8 cellular contexts compared by ENCODE assay signal in the genomic region with DNA sequence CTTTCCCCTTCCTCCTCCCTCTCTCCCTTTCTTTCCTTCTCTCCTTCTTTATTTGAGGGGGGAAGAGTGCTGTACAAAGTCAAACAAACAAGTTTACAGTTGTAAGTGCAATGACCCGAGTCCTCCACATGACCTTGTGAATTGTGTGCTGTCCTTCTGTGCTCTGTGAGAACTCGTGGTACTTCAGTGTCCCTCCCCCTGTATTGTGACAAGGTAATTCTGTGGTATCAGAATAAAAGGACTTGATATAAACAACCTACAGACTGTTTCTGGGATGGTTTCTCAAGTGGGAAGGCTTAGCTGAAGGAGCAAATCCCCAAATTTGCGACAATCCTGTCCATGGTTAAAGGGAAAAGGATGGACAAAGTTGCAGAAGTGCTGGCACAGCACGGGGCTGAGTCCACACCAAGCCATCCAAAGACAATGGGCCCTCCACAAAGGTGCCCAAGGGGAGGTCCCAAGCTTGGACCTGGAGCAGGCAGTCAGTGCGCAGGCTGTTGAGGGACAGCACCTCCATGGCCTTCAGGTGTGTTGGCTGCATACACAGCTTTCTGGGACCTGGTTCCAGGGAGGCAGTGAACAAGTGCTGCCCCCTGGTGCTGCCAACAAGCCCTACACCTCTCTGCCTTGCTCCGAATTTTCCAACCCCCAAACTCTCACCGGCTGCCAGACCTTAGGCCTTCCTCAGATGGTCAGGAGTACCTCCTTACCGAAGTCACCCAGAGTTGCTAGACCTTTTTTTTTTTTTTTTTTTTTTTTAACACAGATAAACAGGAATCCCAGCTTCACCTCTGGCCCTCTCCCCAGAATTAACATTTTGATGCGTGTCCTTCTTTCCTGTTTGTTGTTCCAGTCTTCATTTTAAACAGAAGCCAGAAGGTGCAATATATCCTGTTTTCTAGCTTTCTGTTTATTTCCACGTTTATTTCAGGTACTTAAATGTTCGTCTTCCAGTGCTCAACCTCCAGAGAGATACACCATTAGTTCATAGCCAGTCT. TPM values are rescaled to one million over a fixed set of nuclear protein-coding genes. Genes with fewer than 3 reads are reported as not detected.
DNase-seq lines count a peak whose midpoint lies in the region; ATAC-seq, FAIRE-seq and TF ChIP-seq lines count a peak whose summit lies in the region.

No MANE protein-coding gene starts in this region.

- H3K36me3 ChIP-seq in kidney epithelial cell (ENCODE audit: control insufficient read depth, insufficient read depth, low read length) = no peaks in the 10 kb centered on the region

- H3K27me3 Mint-ChIP-seq in T-cell (no peaks in the 10 kb centered on the region), MCF 10A (ENCODE audit: insufficient read depth, unreplicated experiment) (no peaks in the 10 kb centered on the region)

- no peaks in the 10 kb centered on the region for H3K27me3 ChIP-seq in kidney epithelial cell (ENCODE audit: control insufficient read depth, insufficient read depth, low read length)

- no peak overlapping the region for H3K4me3 ChIP-seq in kidney epithelial cell (ENCODE audit: low read depth, low read length)

- CTCF ChIA-PET in T-cell (lab: Charles Lee) (interaction anchor here (0.6 to 3.3 kb wide), 11 partner anchors 11 to 1861 kb away, joined by 3 to 66 read pairs (median 7); no protein-coding TSS in a partner anchor), MCF 10A (lab: Yijun Ruan, JAX) (interaction anchor here (0.6 to 5.3 kb wide), 37 partner anchors 8 to 313 kb away, joined by 3 to 232 read pairs (median 4); no protein-coding TSS in a partner anchor)

- ATAC-seq in T-cell (replicated peaks in 1 of 4) = no peak

- H3K9me3 Mint-ChIP-seq in T-cell = no peaks in the 10 kb centered on the region
- no peaks in the 10 kb centered on the region for H3K9me3 Mint-ChIP-seq in MCF 10A (ENCODE audit: unreplicated experiment)

- peak; percentile 65 for DNase-seq in GM18507 (ENCODE audit: extremely low spot score, insufficient read length, low read depth)
- DNase-seq in T-cell = peak; percentile 29 to 75 (median 60)
- peak; percentile 80 for DNase-seq in MCF 10A (ENCODE audit: unreplicated experiment)
- DNase-seq in kidney epithelial cell (ENCODE audit: low read depth) = no peak
- DNase-seq in stimulated activated CD4-positive, alpha-beta T cell treated with anti-CD3 and anti-CD28 coated beads, TNF-alpha, amount 100 ng/mL, for 4 hours (ENCODE audit: low read depth in 3 of 3) = peak; percentile 46 to 60 (median 54)
- DNase-seq in SHP77 treated with DMSO at 0.1 percent for 48 hours (lab: John Stamatoyannopoulos, UW) = no peak
- DNase-seq in GOT3 (lab: John Stamatoyannopoulos, UW) = no peak
- no peak for DNase-seq in NCI-H1436 treated with DMSO at 0.1 percent for 48 hours (lab: John Stamatoyannopoulos, UW)

- H3K4me1 Mint-ChIP-seq in T-cell (peaks cover 32 to 35% (median 33%) of the 10 kb centered on the region in 3 donors), MCF 10A (ENCODE audit: insufficient read depth, unreplicated experiment) (peaks cover 12% of the 10 kb centered on the region)

- peak; percentile 93 for FAIRE-seq in GM18507 (lab: Jason Lieb, UNC)

- H3K27ac Mint-ChIP-seq in T-cell = peak overlapping the region; percentile 86 to 87
- H3K27ac Mint-ChIP-seq in MCF 10A (ENCODE audit: low read depth, unreplicated experiment) = no peak overlapping the region

- POLR2A ChIA-PET in T-cell (lab: Charles Lee) (interaction anchor here (0.6 to 0.7 kb wide), 2 partner anchors 95 to 664 kb away, joined by 3 to 4 read pairs; partner anchors contain the start of gene WDR6 (in 1 of the 2)), MCF 10A (lab: Yijun Ruan, JAX) (interaction anchor here (0.6 to 3.3 kb wide), 6 partner anchors 105 to 148 kb away, joined by 3 to 51 read pairs (median 4); partner anchors contain the start of genes BSN and INKA1)

- peak; percentile 89 for TF ChIP-seq CTCF in MCF 10A (IDR thresholded peaks at IDR 0.05; ENCODE audit: unreplicated experiment)
- TF ChIP-seq CTCF in kidney epithelial cell (IDR thresholded peaks at IDR 0.05; ENCODE audit: insufficient read depth, low read length, poor library complexity, severe bottlenecking) = peak; percentile 90

- H3K36me3 Mint-ChIP-seq in T-cell (peaks cover 11% of the 10 kb centered on the region), MCF 10A (ENCODE audit: insufficient read depth, unreplicated experiment) (peaks cover 12% of the 10 kb centered on the region)

- BruUV-seq in MCF 10A (replicated peaks; lab: Mats Ljungman, UMichigan) = no TSS peak

- H3K4me3 Mint-ChIP-seq in T-cell (peak overlapping the region; percentile 52 to 77 (median 65)), MCF 10A (ENCODE audit: unreplicated experiment) (peak overlapping the region; percentile 62)

- intact Hi-C loops in MCF 10A (cut with micrococcal nuclease) = loop anchor here (1.0 to 5.0 kb wide), 3 partner anchors 105 to 219 kb away; no protein-coding TSS in a partner anchor

RNA-seq across cellular contexts. Expression of gene APEH, which starts 2.6 kb away (rescaled TPM):
- total RNA-seq in T-cell = 100 to 1,000 TPM in 4 of 5 donors, 10 to 100 TPM in 1; 82.8 to 162 (median 141) TPM
- 95.8 and 127 TPM in 2 replicates for total RNA-seq in MCF 10A (2022)
- 141 and 146 TPM in 2 replicates for total RNA-seq in kidney epithelial cell

RNA-seq across cellular contexts. Expression of gene MST1, which starts 17.7 kb away (rescaled TPM):
- 10 to 100 TPM in 4 of 5 donors, 1 to 10 TPM in 1; 9.9 to 16.1 (median 12.6) TPM for total RNA-seq in T-cell
- 16.3 and 18.2 TPM in 2 replicates for total RNA-seq in MCF 10A (2022)
- 12.4 and 21.6 TPM in 2 replicates for total RNA-seq in kidney epithelial cell

RNA-seq across cellular contexts. Expression of gene RNF123, which starts 17.8 kb away (rescaled TPM):
- total RNA-seq in T-cell (10 to 100 TPM; 40.9 to 79.8 (median 72.8) TPM), MCF 10A (2022) (47.8 and 48.6 TPM in 2 replicates), kidney epithelial cell (30.0 and 30.8 TPM in 2 replicates)

RNA-seq across cellular contexts. Expression of gene AMIGO3, which starts 47.9 kb away (rescaled TPM):
- total RNA-seq in T-cell (1 to 10 TPM in 1 of 5 donors, under 1 TPM in 2, not detected in 2; 0.20 to 1.4 (median 0.26) TPM), MCF 10A (2022) (0.79 TPM in 1 of 2 replicates, not detected in the other), kidney epithelial cell (2.9 TPM in 1 of 2 replicates, not detected in the other)

RNA-seq across cellular contexts. Expression of gene GMPPB, which starts 52.2 kb away (rescaled TPM):
- total RNA-seq in T-cell = 10 to 100 TPM; 34.5 to 54.5 (median 39.9) TPM
- 84.3 and 88.1 TPM in 2 replicates for total RNA-seq in MCF 10A (2022)
- total RNA-seq in kidney epithelial cell = 44.0 and 53.2 TPM in 2 replicates

Comparison
In these comparisons a context has a peak if more than half of its experiments do, and no peak if none do; other contexts are left out.
1. DNase-seq: peak in GM18507 (single experiment), T-cell (34 of 34), MCF 10A (single experiment) and stimulated activated CD4-positive, alpha-beta T cell treated with anti-CD3 and anti-CD28 coated beads, TNF-alpha, amount 100 ng/mL, for 4 hours (3 of 3); none in kidney epithelial cell (single experiment), SHP77 treated with DMSO at 0.1 percent for 48 hours (single experiment), GOT3 (single experiment) and NCI-H1436 treated with DMSO at 0.1 percent for 48 hours (single experiment).